1 cellular context compared by ENCODE assay signal in the genomic region with DNA sequence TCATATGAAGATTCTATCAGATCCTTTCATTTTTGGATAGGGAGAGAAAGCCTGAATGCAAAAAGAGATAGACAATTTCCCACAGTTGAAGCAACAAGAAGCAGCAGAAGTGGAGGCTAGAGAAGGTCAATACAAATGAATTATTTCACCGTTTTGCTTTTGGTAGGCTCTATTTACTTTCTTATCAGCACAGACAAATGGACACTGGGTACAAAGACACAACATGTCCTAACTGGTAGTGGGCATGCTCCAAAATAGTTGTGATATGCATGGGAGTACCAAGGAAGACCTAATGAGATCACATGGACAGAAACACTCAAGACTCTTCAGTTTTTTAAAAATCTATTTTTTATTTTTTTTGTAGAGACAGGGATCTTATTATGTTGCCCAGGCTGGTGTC.
A peak's percentile ranks its signal among the peaks of the same experiment; 100 is the strongest.
TF ChIP-seq lines count a peak whose summit lies in the region.

No MANE protein-coding gene starts in this region.

TF ChIP-seq in liver, 16 proteins besides CTCF, POLR2A, EP300 and RAD21:
- TF ChIP-seq, protein P1, sequence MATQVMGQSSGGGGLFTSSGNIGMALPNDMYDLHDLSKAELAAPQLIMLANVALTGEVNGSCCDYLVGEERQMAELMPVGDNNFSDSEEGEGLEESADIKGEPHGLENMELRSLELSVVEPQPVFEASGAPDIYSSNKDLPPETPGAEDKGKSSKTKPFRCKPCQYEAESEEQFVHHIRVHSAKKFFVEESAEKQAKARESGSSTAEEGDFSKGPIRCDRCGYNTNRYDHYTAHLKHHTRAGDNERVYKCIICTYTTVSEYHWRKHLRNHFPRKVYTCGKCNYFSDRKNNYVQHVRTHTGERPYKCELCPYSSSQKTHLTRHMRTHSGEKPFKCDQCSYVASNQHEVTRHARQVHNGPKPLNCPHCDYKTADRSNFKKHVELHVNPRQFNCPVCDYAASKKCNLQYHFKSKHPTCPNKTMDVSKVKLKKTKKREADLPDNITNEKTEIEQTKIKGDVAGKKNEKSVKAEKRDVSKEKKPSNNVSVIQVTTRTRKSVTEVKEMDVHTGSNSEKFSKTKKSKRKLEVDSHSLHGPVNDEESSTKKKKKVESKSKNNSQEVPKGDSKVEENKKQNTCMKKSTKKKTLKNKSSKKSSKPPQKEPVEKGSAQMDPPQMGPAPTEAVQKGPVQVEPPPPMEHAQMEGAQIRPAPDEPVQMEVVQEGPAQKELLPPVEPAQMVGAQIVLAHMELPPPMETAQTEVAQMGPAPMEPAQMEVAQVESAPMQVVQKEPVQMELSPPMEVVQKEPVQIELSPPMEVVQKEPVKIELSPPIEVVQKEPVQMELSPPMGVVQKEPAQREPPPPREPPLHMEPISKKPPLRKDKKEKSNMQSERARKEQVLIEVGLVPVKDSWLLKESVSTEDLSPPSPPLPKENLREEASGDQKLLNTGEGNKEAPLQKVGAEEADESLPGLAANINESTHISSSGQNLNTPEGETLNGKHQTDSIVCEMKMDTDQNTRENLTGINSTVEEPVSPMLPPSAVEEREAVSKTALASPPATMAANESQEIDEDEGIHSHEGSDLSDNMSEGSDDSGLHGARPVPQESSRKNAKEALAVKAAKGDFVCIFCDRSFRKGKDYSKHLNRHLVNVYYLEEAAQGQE (IDR thresholded peaks at IDR 0.05): peak; percentile 41
- peak; percentile 74 for TF ChIP-seq YY1 (IDR thresholded peaks at IDR 0.05)
- TF ChIP-seq, protein P2, sequence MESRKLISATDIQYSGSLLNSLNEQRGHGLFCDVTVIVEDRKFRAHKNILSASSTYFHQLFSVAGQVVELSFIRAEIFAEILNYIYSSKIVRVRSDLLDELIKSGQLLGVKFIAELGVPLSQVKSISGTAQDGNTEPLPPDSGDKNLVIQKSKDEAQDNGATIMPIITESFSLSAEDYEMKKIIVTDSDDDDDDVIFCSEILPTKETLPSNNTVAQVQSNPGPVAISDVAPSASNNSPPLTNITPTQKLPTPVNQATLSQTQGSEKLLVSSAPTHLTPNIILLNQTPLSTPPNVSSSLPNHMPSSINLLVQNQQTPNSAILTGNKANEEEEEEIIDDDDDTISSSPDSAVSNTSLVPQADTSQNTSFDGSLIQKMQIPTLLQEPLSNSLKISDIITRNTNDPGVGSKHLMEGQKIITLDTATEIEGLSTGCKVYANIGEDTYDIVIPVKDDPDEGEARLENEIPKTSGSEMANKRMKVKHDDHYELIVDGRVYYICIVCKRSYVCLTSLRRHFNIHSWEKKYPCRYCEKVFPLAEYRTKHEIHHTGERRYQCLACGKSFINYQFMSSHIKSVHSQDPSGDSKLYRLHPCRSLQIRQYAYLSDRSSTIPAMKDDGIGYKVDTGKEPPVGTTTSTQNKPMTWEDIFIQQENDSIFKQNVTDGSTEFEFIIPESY (IDR thresholded peaks at IDR 0.05): no peak
- TF ChIP-seq, protein P3, sequence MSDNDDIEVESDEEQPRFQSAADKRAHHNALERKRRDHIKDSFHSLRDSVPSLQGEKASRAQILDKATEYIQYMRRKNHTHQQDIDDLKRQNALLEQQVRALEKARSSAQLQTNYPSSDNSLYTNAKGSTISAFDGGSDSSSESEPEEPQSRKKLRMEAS (IDR thresholded peaks at IDR 0.05): peak; percentile 41
- peak; percentile 31 for TF ChIP-seq HNF4G (IDR thresholded peaks at IDR 0.05)
- TF ChIP-seq FOXA1 (IDR thresholded peaks at IDR 0.05): peak; percentile 71
- TF ChIP-seq HNF4A (conservative IDR thresholded peaks at IDR 0.05): peak; percentile 72 to 76
- no peak for TF ChIP-seq TAF1 (conservative IDR thresholded peaks at IDR 0.05)
- TF ChIP-seq SP1 (IDR thresholded peaks at IDR 0.05): peak; percentile 63
- TF ChIP-seq, protein P4, sequence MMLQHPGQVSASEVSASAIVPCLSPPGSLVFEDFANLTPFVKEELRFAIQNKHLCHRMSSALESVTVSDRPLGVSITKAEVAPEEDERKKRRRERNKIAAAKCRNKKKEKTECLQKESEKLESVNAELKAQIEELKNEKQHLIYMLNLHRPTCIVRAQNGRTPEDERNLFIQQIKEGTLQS (IDR thresholded peaks at IDR 0.05): no peak
- no peak for TF ChIP-seq NR2F2 (IDR thresholded peaks at IDR 0.05)
- no peak for TF ChIP-seq GABPA (IDR thresholded peaks at IDR 0.05 in 1 of 2, conservative IDR thresholded peaks at IDR 0.05 in 1 of 2)
- no peak for TF ChIP-seq EGR1 (IDR thresholded peaks at IDR 0.05; ENCODE audit: low read depth in 2 of 2)
- peak; percentile 37 to 56 for TF ChIP-seq RXRA (IDR thresholded peaks at IDR 0.05)
- TF ChIP-seq JUND (IDR thresholded peaks at IDR 0.05): no peak
- peak; percentile 75 for TF ChIP-seq FOXA2 (IDR thresholded peaks at IDR 0.05)
TF ChIP-seq in liver: peak in this region for 9.
